22 cellular contexts compared by ENCODE assay signal in the genomic region with DNA sequence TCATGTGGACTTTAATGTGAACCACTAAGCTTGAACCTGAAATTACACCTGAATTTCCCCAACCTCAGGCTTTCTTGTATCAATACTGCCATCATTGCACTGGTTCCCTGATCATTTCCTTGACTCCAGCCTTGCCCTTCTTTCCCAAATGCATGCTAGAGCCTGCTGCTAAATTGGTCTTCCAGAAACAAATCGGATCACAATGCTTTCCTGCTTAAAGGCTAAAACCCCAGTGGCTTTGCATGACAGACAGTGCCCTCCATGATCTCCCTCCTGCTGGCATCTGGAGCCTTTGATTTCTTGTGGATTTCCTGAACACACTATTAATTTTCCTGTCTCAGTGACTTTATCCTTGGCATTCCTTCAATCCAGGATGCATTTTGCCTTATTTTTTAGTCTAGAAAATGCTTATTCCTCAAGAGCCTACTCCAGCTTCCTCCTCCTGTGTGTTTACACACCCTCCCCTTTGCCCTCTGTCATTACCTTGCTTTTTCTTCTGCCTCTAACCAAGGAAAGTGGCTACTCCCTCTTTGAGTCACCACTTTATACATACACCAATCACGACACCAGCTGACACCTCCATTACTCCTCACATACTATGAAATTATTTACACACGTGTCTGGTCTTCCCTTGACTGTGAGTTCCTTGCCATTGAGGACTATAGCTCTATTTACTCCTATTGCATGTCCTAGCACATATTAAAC.
A peak's percentile ranks its signal among the peaks of the same experiment; 100 is the strongest.
DNase-seq lines count a peak whose midpoint lies in the region; ATAC-seq, FAIRE-seq and TF ChIP-seq lines count a peak whose summit lies in the region.
"Had no signal": no experiment of that assay in that cellular context is flagged by ENCODE, and none has a peak within 500 bp of the region (broad histone marks: within the 10 kb centered on the region; RNA-seq: fewer than 3 reads in every experiment).

No MANE protein-coding gene starts in this region.

- H3K9ac ChIP-seq in GM12878 (ENCODE audit: control insufficient read depth, insufficient read depth, low read length) = no peak overlapping the region
- H3K9ac ChIP-seq: SK-N-SH had no signal

- H3K4me2 ChIP-seq in GM12878 (ENCODE audit: control insufficient read depth, insufficient read depth) = no peak overlapping the region
- H3K4me2 ChIP-seq: SK-N-SH had no signal

- H2AFZ ChIP-seq in GM12878 (ENCODE audit: control insufficient read depth, low read depth, low read length) = no peak overlapping the region

- H3K4me1 ChIP-seq in GM12878 (ENCODE audit: control insufficient read depth, insufficient read depth, low read length) = no peaks in the 10 kb centered on the region
- H3K4me1 ChIP-seq in right atrium auricular region = no peaks in the 10 kb centered on the region
- H3K4me1 ChIP-seq: adrenal gland, prostate gland had no signal

- in situ Hi-C loops in GM12878 (cut with MboI) = no loop called here

- no peaks in the 10 kb centered on the region; a peak in 1 of 4 replicates for H3K27me3 ChIP-seq in GM12878 (replicated peaks in 1 of 2; ENCODE audit: control insufficient read depth in 2 of 2, insufficient read depth in 2 of 2, low read length in 1 of 2)
- H3K27me3 ChIP-seq in right atrium auricular region = no peaks in the 10 kb centered on the region
- H3K27me3 ChIP-seq: adrenal gland had no signal

- no peak for TF ChIP-seq RAD21 in GM12878 (IDR thresholded peaks at IDR 0.05; ENCODE audit: insufficient read depth, low read depth, low read length)

- POLR2A ChIA-PET in GM12878 (lab: Charles Lee) = no interaction called here

- RAD21 ChIA-PET in GM12878 (lab: Charles Lee; ENCODE audit: unreplicated experiment) = no interaction called here

- no peaks in the 10 kb centered on the region for H3K27me3 Mint-ChIP-seq in Calu3 (ENCODE audit: unreplicated experiment)
- H3K27me3 Mint-ChIP-seq: type B pancreatic cell had no signal

- H3K9me3 Mint-ChIP-seq in Calu3 (ENCODE audit: low read depth, unreplicated experiment) = no peaks in the 10 kb centered on the region
- H3K9me3 Mint-ChIP-seq: endodermal cell had no signal

- CTCF ChIA-PET in Calu3 (lab: Charles Lee) = no interaction called here
- CTCF ChIA-PET in GM12878 (lab: Yijun Ruan, JAX) = interaction anchor here (1.4 to 1.7 kb wide), 2 partner anchors 34 to 48 kb away, joined by 3 to 6 read pairs; no protein-coding TSS in a partner anchor

- intact Hi-C loops in Calu3 (cut with micrococcal nuclease; ENCODE audit: unreplicated experiment) (no loop called here), GM12878 (cut with micrococcal nuclease; ENCODE audit: unreplicated experiment) (no loop called here), left colon (cut with DNase I, micrococcal nuclease) (no loop called here)

- H3K79me2 ChIP-seq in GM12878 (ENCODE audit: control insufficient read depth, insufficient read depth, low read length) = no peaks in the 10 kb centered on the region

- SMC1A ChIA-PET in GM12878 (lab: Charles Lee; ENCODE audit: uncharacterized antibody, unreplicated experiment) = interaction anchor here (0.6 to 1.0 kb wide), 3 partner anchors 9 to 26 kb away, joined by 3 read pairs; no protein-coding TSS in a partner anchor

- H3K4me1 Mint-ChIP-seq in Calu3 (ENCODE audit: low read depth, unreplicated experiment) = peaks cover 12% of the 10 kb centered on the region
- H3K4me1 Mint-ChIP-seq: B cell, endodermal cell, T-helper 17 cell had no signal

- H3K27ac Mint-ChIP-seq in Calu3 (ENCODE audit: unreplicated experiment) = peak overlapping the region; percentile 28
- H3K27ac Mint-ChIP-seq: B cell, endodermal cell, T-helper 17 cell, type B pancreatic cell had no signal

- no peak overlapping the region for H3K4me3 ChIP-seq in GM12878
- no peak overlapping the region for H3K4me3 ChIP-seq in right atrium auricular region
- H3K4me3 ChIP-seq: adrenal gland, prostate gland had no signal

- no peaks in the 10 kb centered on the region for H4K20me1 ChIP-seq in GM12878 (ENCODE audit: control insufficient read depth, insufficient read depth)

- 0% methylated on average over 3 of the region's 3 CpGs for WGBS in GM12878 (ENCODE audit: insufficient coverage, insufficient replicate concordance, low lambda C conversion rate, missing lambda C conversion rate)

- no peak for FAIRE-seq in GM12878 (lab: Jason Lieb, UNC)
- FAIRE-seq: colon, GM12892 had no signal

- H3K4me3 Mint-ChIP-seq in Calu3 (ENCODE audit: low read depth, unreplicated experiment) = no peak overlapping the region
- H3K4me3 Mint-ChIP-seq: B cell, endodermal cell, T-helper 17 cell, type B pancreatic cell had no signal

- no peak for TF ChIP-seq CTCF in Calu3 (IDR thresholded peaks at IDR 0.05; ENCODE audit: unreplicated experiment)
- TF ChIP-seq CTCF in GM12878 (IDR thresholded peaks at IDR 0.05 in 2 of 3, conservative IDR thresholded peaks at IDR 0.05 in 1 of 3; ENCODE audit: control insufficient read depth in 2 of 3, extremely low read depth in 1 of 3, insufficient read depth in 1 of 3, low read depth in 3 of 3, low read length in 3 of 3) = no peak
- no peak for TF ChIP-seq CTCF in right atrium auricular region (IDR thresholded peaks at IDR 0.05)

- H3K27ac ChIP-seq in GM12878 (ENCODE audit: control insufficient read depth, insufficient read depth) (no peak overlapping the region), right atrium auricular region (no peak overlapping the region)
- H3K27ac ChIP-seq: adrenal gland, prostate gland had no signal

- TF ChIP-seq POLR2A in GM12878 (IDR thresholded peaks at IDR 0.05; ENCODE audit: low read depth, low read length) = no peak

- ATAC-seq in GM12878 (peak; percentile 31; the same call in 1 of the 3 replicates), left colon (peak; percentile 100)
- no peak for ATAC-seq in stimulated activated naive CD8-positive, alpha-beta T cell treated with anti-CD3 and anti-CD28 coated beads, Interleukin-15, Interleukin-2, amounts not matched to agents 100 U/mL and 50 U/mL, for 24 hours
- ATAC-seq: T-helper 17 cell had no signal

- H3K36me3 ChIP-seq in GM12878 (ENCODE audit: control insufficient read depth in 2 of 2, insufficient read depth in 2 of 2, low read length in 1 of 2) (no peaks in the 10 kb centered on the region), right atrium auricular region (no peaks in the 10 kb centered on the region)
- H3K36me3 ChIP-seq: adrenal gland, prostate gland had no signal

- peak; percentile 44 for DNase-seq in Calu3
- peak; percentile 81 for DNase-seq in HT-29 (ENCODE audit: low spot score)
- no peak for DNase-seq in GM12878 (ENCODE audit: low read depth, low spot score)
- no peak for DNase-seq in left colon
- DNase-seq in NCI-H1694 (lab: John Stamatoyannopoulos, UW) = no peak
- no peak for DNase-seq in right atrium auricular region (ENCODE audit: low spot score)
- no peak for DNase-seq in NCI-H446 (lab: John Stamatoyannopoulos, UW)
- DNase-seq in stimulated activated naive CD8-positive, alpha-beta T cell treated with anti-CD3 and anti-CD28 coated beads, Interleukin-15, Interleukin-2, amounts not matched to agents 100 U/mL and 50 U/mL, for 24 hours = no peak
- DNase-seq: activated CD4-positive, alpha-beta T cell treated with anti-CD3 and anti-CD28 coated beads for 4 hours; activated naive CD4-positive, alpha-beta T cell treated with Interleukin-2 at 50 U/mL for 16 hours; activated T-cell treated with anti-CD3 and anti-CD28 coated beads, Interleukin-2, amount 50 U/mL, for 48 hours; adrenal gland; endodermal cell; NCI-H510A treated with DMSO at 0.1 percent for 48 hours; SK-N-SH; stimulated activated CD8-positive, alpha-beta memory T cell treated with anti-CD3 and anti-CD28 coated beads, Interleukin-4, amount 100 ng/mL, for 48 hours; T-helper 17 cell had no signal

- TF ChIP-seq EP300 in GM12878 (IDR thresholded peaks at IDR 0.05; ENCODE audit: borderline replicate concordance in 1 of 2, control insufficient read depth in 1 of 2, low read depth in 2 of 2, low read length in 2 of 2) = no peak

- no peaks in the 10 kb centered on the region for H3K9me3 ChIP-seq in GM12878 (replicated peaks; ENCODE audit: control insufficient read depth, insufficient read depth, low read length)
- no peaks in the 10 kb centered on the region for H3K9me3 ChIP-seq in right atrium auricular region
- H3K9me3 ChIP-seq: adrenal gland, prostate gland, SK-N-SH had no signal

- BruUV-seq in Calu3 (replicated peaks; lab: Mats Ljungman, UMichigan) (no TSS peak), GM12878 (replicated peaks; lab: Mats Ljungman, UMichigan) (no TSS peak)

- H3K36me3 Mint-ChIP-seq in Calu3 (ENCODE audit: insufficient read depth, unreplicated experiment) = no peaks in the 10 kb centered on the region
- H3K36me3 Mint-ChIP-seq: type B pancreatic cell had no signal

TF ChIP-seq in GM12878, 131 proteins besides CTCF, POLR2A, EP300 and RAD21 (continues in another document):
- no peak for TF ChIP-seq STAT3 (IDR thresholded peaks at IDR 0.05; ENCODE audit: low read depth, low read length)
- TF ChIP-seq, protein P1, sequence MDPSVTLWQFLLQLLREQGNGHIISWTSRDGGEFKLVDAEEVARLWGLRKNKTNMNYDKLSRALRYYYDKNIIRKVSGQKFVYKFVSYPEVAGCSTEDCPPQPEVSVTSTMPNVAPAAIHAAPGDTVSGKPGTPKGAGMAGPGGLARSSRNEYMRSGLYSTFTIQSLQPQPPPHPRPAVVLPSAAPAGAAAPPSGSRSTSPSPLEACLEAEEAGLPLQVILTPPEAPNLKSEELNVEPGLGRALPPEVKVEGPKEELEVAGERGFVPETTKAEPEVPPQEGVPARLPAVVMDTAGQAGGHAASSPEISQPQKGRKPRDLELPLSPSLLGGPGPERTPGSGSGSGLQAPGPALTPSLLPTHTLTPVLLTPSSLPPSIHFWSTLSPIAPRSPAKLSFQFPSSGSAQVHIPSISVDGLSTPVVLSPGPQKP (IDR thresholded peaks at IDR 0.05; ENCODE audit: low read depth, low read length) = no peak
- no peak for TF ChIP-seq ZNF622 (IDR thresholded peaks at IDR 0.05)
- no peak for TF ChIP-seq RUNX3 (IDR thresholded peaks at IDR 0.05; ENCODE audit: low read length)
- no peak for TF ChIP-seq HCFC1 (IDR thresholded peaks at IDR 0.05; ENCODE audit: low read length)
- TF ChIP-seq, protein P2, sequence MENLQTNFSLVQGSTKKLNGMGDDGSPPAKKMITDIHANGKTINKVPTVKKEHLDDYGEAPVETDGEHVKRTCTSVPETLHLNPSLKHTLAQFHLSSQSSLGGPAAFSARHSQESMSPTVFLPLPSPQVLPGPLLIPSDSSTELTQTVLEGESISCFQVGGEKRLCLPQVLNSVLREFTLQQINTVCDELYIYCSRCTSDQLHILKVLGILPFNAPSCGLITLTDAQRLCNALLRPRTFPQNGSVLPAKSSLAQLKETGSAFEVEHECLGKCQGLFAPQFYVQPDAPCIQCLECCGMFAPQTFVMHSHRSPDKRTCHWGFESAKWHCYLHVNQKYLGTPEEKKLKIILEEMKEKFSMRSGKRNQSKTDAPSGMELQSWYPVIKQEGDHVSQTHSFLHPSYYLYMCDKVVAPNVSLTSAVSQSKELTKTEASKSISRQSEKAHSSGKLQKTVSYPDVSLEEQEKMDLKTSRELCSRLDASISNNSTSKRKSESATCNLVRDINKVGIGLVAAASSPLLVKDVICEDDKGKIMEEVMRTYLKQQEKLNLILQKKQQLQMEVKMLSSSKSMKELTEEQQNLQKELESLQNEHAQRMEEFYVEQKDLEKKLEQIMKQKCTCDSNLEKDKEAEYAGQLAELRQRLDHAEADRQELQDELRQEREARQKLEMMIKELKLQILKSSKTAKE (IDR thresholded peaks at IDR 0.05; ENCODE audit: low read depth, poor library complexity, severe bottlenecking) = no peak
- TF ChIP-seq IRF4 (IDR thresholded peaks at IDR 0.05; ENCODE audit: low read depth, low read length) = no peak

Comparison
In these comparisons a context has a peak if more than half of its experiments do, and no peak if none do; other contexts are left out.
1. DNase-seq: peak in Calu3 (single experiment) and HT-29 (single experiment); none in GM12878 (single experiment), left colon (0 of 2), NCI-H1694 (single experiment), right atrium auricular region (single experiment), NCI-H446 (0 of 2) and stimulated activated naive CD8-positive, alpha-beta T cell treated with anti-CD3 and anti-CD28 coated beads, Interleukin-15, Interleukin-2, amounts not matched to agents 100 U/mL and 50 U/mL, for 24 hours (single experiment).